In the genomic region with DNA sequence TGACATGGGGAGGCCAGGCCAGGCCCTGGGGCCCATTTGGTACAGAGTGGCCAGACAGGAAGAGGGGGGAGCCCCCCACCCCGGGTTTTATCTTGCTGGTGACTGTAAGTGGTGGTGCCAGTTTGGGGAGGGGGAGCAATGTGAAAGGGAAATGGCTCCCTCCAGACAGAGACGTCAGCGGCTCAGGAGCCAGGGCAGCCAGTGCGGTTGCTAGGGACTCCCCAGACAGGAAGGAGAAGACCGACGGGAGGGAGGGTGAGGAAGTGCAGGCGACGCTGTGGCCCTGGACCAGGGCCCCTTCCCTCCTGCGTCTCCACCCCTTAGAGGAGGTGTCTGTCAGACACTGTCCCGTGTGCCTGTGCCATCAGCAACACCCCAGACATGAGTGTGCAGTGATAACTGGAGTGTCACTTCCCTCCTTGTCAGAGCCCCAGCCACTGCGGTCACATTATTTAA, we compare ENCODE assay signal across 8 cellular contexts. TPM values are rescaled to one million over a fixed set of nuclear protein-coding genes. Genes with fewer than 3 reads are reported as not detected.
DNase-seq lines count a peak whose midpoint lies in the region; ATAC-seq and TF ChIP-seq lines count a peak whose summit lies in the region.

No MANE protein-coding gene starts in this region.

- no peak for TF ChIP-seq CTCF in A673 (conservative IDR thresholded peaks at IDR 0.05; ENCODE audit: low read depth, low read length)

- POLR2A ChIA-PET in A673 (lab: Charles Lee; ENCODE audit: low non-redundant PET) = no interaction called here

- peak; percentile 88 for ATAC-seq in GM18498 (IDR thresholded peaks at IDR 0.05; ENCODE audit: unreplicated experiment)
- ATAC-seq in HG02840 (IDR thresholded peaks at IDR 0.05; ENCODE audit: low FRiP score, unreplicated experiment) = peak; percentile 75

- H3K27me3 ChIP-seq in A673 (replicated peaks; ENCODE audit: insufficient read depth, low read depth, low read length, poor library complexity) = no peaks in the 10 kb centered on the region

- no peak overlapping the region for H3K27ac ChIP-seq in A673 (ENCODE audit: low read depth, low read length, poor library complexity, severe bottlenecking)

- H3K36me3 ChIP-seq in A673 (ENCODE audit: insufficient read depth, low read length, poor library complexity, severe bottlenecking) = no peaks in the 10 kb centered on the region

- peak; percentile 93 for DNase-seq in OCI-M2 (lab: John Stamatoyannopoulos, UW; ENCODE audit: unreplicated experiment)
- DNase-seq in activated naive CD4-positive, alpha-beta T cell treated with Interleukin-2 at 50 U/mL for 16 hours = peak; percentile 73
- DNase-seq in iris pigment epithelial cell (ENCODE audit: low read depth) = peak; percentile 38
- DNase-seq in stimulated activated CD4-positive, alpha-beta T cell treated with anti-CD3 and anti-CD28 coated beads, Interleukin-4, amount 100 ng/mL, for 1 hour = peak; percentile 38
- no peak for DNase-seq in 8988T
- DNase-seq in A673 (ENCODE audit: low spot score) = no peak

- no peak overlapping the region for H3K4me3 ChIP-seq in A673 (ENCODE audit: low read depth, low read length, poor library complexity, severe bottlenecking)

- CTCF ChIA-PET in A673 (lab: Charles Lee) = no interaction called here

- intact Hi-C loops in A673 (cut with micrococcal nuclease; ENCODE audit: unreplicated experiment) = no loop called here

- no peaks in the 10 kb centered on the region for H3K9me3 ChIP-seq in A673 (ENCODE audit: low read depth, low read length, poor library complexity, severe bottlenecking)

- H3K4me1 ChIP-seq in A673 (ENCODE audit: insufficient read depth, low read length, poor library complexity, severe bottlenecking) = no peaks in the 10 kb centered on the region

- BruUV-seq in A673 (replicated peaks; lab: Mats Ljungman, UMichigan) = no TSS peak

RNA-seq across cellular contexts. Expression of a gene that starts 7.0 kb away (rescaled TPM):
- 6.8 and 9.2 TPM in 2 replicates for total RNA-seq in A673 (2021)

RNA-seq across cellular contexts. Expression of a gene that starts 44.5 kb away (rescaled TPM):
- 19.8 and 19.9 TPM in 2 replicates for total RNA-seq in A673 (2021)

RNA-seq across cellular contexts. Expression of a gene that starts 58.0 kb away (rescaled TPM):
- total RNA-seq in A673 (2021) = not detected in 2 replicates

Comparison
In these comparisons a context has a peak if more than half of its experiments do, and no peak if none do; other contexts are left out.
1. DNase-seq: peak in OCI-M2 (single experiment), activated naive CD4-positive, alpha-beta T cell treated with Interleukin-2 at 50 U/mL for 16 hours (single experiment), iris pigment epithelial cell (single experiment) and stimulated activated CD4-positive, alpha-beta T cell treated with anti-CD3 and anti-CD28 coated beads, Interleukin-4, amount 100 ng/mL, for 1 hour (single experiment); none in 8988T (single experiment) and A673 (single experiment).